ENCODE assay signal across 19 cellular contexts in the genomic region with DNA sequence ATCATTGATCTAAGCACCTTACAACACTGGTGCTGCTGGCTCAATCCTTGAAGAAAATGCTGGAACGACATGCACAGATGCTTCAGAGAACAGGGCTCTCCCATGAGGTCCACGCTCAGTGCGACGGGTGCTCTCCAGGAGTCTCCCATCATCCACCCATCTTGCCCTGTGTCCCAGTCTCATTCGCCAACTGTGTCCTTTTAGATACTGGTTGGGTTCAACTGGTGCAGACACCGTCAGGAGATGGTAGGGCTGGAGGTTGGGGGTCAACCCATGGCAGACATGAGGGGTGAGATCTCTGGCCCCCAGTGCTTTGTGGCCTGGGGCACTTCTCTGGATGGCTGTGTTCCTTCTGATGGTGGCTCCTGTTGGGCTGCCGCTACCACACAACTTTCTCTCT. TPM values are rescaled to one million over a fixed set of nuclear protein-coding genes. Genes with fewer than 3 reads are reported as not detected.
DNase-seq lines count a peak whose midpoint lies in the region; ATAC-seq and TF ChIP-seq lines count a peak whose summit lies in the region.
"Had no signal": no experiment of that assay in that cellular context is flagged by ENCODE, and none has a peak within 500 bp of the region (broad histone marks: within the 10 kb centered on the region; RNA-seq: fewer than 3 reads in every experiment).

No MANE protein-coding gene starts in this region.

- POLR2A ChIA-PET in MCF 10A (lab: Yijun Ruan, JAX): no interaction called here

- DNase-seq in breast epithelium (ENCODE audit: low spot score in 2 of 2) (no peak), MCF 10A (ENCODE audit: unreplicated experiment) (no peak), mesenteric fat pad (ENCODE audit: low spot score) (peak; percentile 71), spleen (peak; percentile 37), mesendoderm (no peak), C1 segment of cervical spinal cord (lab: John Stamatoyannopoulos, UW) (no peak)
- DNase-seq: BE2C; CD4-positive, CD25-positive, alpha-beta regulatory T cell; COR-L47; NCI-H1694; NCI-H2081 treated with DMSO at 0.1 percent for 48 hours; NCI-H2171 treated with DMSO at 0.1 percent for 48 hours; OCI-M1; SHP77 had no signal

- no peak overlapping the region for H3K23ac ChIP-seq in mesendoderm (ENCODE audit: low read length)

- no peak overlapping the region for H4K5ac ChIP-seq in mesendoderm (ENCODE audit: low read length)

- no peak overlapping the region for H3K18ac ChIP-seq in mesendoderm (ENCODE audit: low read length)

- no peak overlapping the region for H2BK5ac ChIP-seq in mesendoderm (ENCODE audit: low read length)

- H3K9me3 Mint-ChIP-seq in MCF 10A (ENCODE audit: unreplicated experiment): peaks cover 7% of the 10 kb centered on the region

- peak overlapping the region; percentile 20 to 75 for H3K27ac ChIP-seq in breast epithelium
- H3K27ac ChIP-seq in spleen: no peak overlapping the region
- no peak overlapping the region for H3K27ac ChIP-seq in mesendoderm (ENCODE audit: low read depth, low read length)
- H3K27ac ChIP-seq: A549 had no signal

- TF ChIP-seq POLR2A in breast epithelium (IDR thresholded peaks at IDR 0.05) (no peak), spleen (IDR thresholded peaks at IDR 0.05) (no peak)

- H3K27me3 Mint-ChIP-seq in MCF 10A (ENCODE audit: insufficient read depth, unreplicated experiment): peaks cover 45% of the 10 kb centered on the region

- no peak overlapping the region for H3K9ac ChIP-seq in mesendoderm (ENCODE audit: low read length)

- no peaks in the 10 kb centered on the region for H3K79me1 ChIP-seq in mesendoderm (ENCODE audit: low read length)

- H3K36me3 ChIP-seq in breast epithelium (no peaks in the 10 kb centered on the region), spleen (no peaks in the 10 kb centered on the region), mesendoderm (ENCODE audit: control insufficient read depth, insufficient read depth, low read length) (no peaks in the 10 kb centered on the region)
- H3K36me3 ChIP-seq: BE2C had no signal

- H3K4ac ChIP-seq in mesendoderm (ENCODE audit: low read depth, low read length): no peak overlapping the region

- no peak for ATAC-seq in GM19351 (IDR thresholded peaks at IDR 0.05; ENCODE audit: unreplicated experiment)

- no peak overlapping the region for H2BK120ac ChIP-seq in mesendoderm (ENCODE audit: low read depth, low read length)

- H3K4me3 Mint-ChIP-seq in MCF 10A (ENCODE audit: unreplicated experiment): no peak overlapping the region
- H3K4me3 Mint-ChIP-seq: CD4-positive, CD25-positive, alpha-beta regulatory T cell; IgD-negative memory B cell had no signal

- no peaks in the 10 kb centered on the region for H3K4me1 ChIP-seq in breast epithelium
- no peaks in the 10 kb centered on the region for H3K4me1 ChIP-seq in spleen
- no peaks in the 10 kb centered on the region for H3K4me1 ChIP-seq in mesendoderm (ENCODE audit: control insufficient read depth, low read depth, low read length)

- H3K4me3 ChIP-seq in breast epithelium (peak overlapping the region in 1 of 3 donors; percentile 13), spleen (no peak overlapping the region), mesendoderm (ENCODE audit: low read length) (no peak overlapping the region)
- H3K4me3 ChIP-seq: A549 had no signal

- H3K36me3 Mint-ChIP-seq in MCF 10A (ENCODE audit: insufficient read depth, unreplicated experiment): peaks cover 6% of the 10 kb centered on the region
- H3K36me3 Mint-ChIP-seq: CD4-positive, CD25-positive, alpha-beta regulatory T cell had no signal

- no peak overlapping the region for H3K4me2 ChIP-seq in mesendoderm (ENCODE audit: low read length)
- H3K4me2 ChIP-seq: A549 had no signal

- 85 to 92% (median 91%) methylated on average over 7 of the region's 7 CpGs for WGBS in spleen, 5 donors
- no CpG with 5 or more reads among the region's 7 CpGs for WGBS in mesendoderm (ENCODE audit: extremely low coverage, insufficient coverage, low lambda C conversion rate)

- intact Hi-C loops in breast epithelium (cut with DNase I; ENCODE audit: low total_unique reads): no loop called here
- intact Hi-C loops in MCF 10A (cut with micrococcal nuclease): no loop called here
- intact Hi-C loops in spleen (cut with DNase I; ENCODE audit: low total_unique reads): no loop called here

- CTCF ChIA-PET in MCF 10A (lab: Yijun Ruan, JAX): no interaction called here

- H3K56ac ChIP-seq in mesendoderm (ENCODE audit: low read length): no peak overlapping the region

- no peak overlapping the region for H2BK15ac ChIP-seq in mesendoderm (replicated peaks; ENCODE audit: low read depth)

- H3K27me3 ChIP-seq in breast epithelium: no peaks in the 10 kb centered on the region
- peaks cover 0 to 51% (median 0%) of the 10 kb centered on the region in 7 donors for H3K27me3 ChIP-seq in spleen (replicated peaks in 1 of 7)
- no peaks in the 10 kb centered on the region for H3K27me3 ChIP-seq in mesendoderm (ENCODE audit: insufficient read depth, low read length, poor library complexity)
- H3K27me3 ChIP-seq: BE2C had no signal

- H3K4me1 Mint-ChIP-seq in MCF 10A (ENCODE audit: insufficient read depth, unreplicated experiment): peaks cover 6% of the 10 kb centered on the region
- H3K4me1 Mint-ChIP-seq: CD4-positive, CD25-positive, alpha-beta regulatory T cell; IgD-negative memory B cell had no signal

- no peak overlapping the region for H4K8ac ChIP-seq in mesendoderm (ENCODE audit: low read depth, low read length)

- BruUV-seq in MCF 10A (replicated peaks; lab: Mats Ljungman, UMichigan): no TSS peak

- H3K9me3 ChIP-seq in breast epithelium: no peaks in the 10 kb centered on the region
- peaks cover 0 to 11% (median 0%) of the 10 kb centered on the region in 8 donors for H3K9me3 ChIP-seq in spleen
- H3K9me3 ChIP-seq: BE2C had no signal

- H2AK5ac ChIP-seq in mesendoderm (ENCODE audit: low read length): no peak overlapping the region

- no peaks in the 10 kb centered on the region for H3K79me2 ChIP-seq in mesendoderm (ENCODE audit: control insufficient read depth, insufficient read depth, low read length)

- H3K27ac Mint-ChIP-seq in MCF 10A (ENCODE audit: low read depth, unreplicated experiment): no peak overlapping the region
- H3K27ac Mint-ChIP-seq: CD4-positive, CD25-positive, alpha-beta regulatory T cell; IgD-negative memory B cell had no signal

- no peak for TF ChIP-seq CTCF in breast epithelium (IDR thresholded peaks at IDR 0.05)
- no peak for TF ChIP-seq CTCF in MCF 10A (IDR thresholded peaks at IDR 0.05; ENCODE audit: unreplicated experiment)
- no peak for TF ChIP-seq CTCF in spleen (IDR thresholded peaks at IDR 0.05 in 8 of 11, conservative IDR thresholded peaks at IDR 0.05 in 3 of 11)

RNA-seq across cellular contexts. Expression of a gene that starts 1.6 kb away (rescaled TPM):
- under 1 TPM in 2 of 3 donors, not detected in 1; 0.88 to 0.98 TPM for total RNA-seq in breast epithelium
- total RNA-seq in MCF 10A (2022): not detected in 2 replicates
- total RNA-seq in mesenteric fat pad: not detected
- under 1 TPM in 1 of 7 donors, not detected in 6; 0.95 TPM for total RNA-seq in spleen
- under 1 TPM in 2 of 3 donors, not detected in 1; 0.16 to 0.38 TPM for polyA plus RNA-seq in spleen
- polyA plus RNA-seq in mesendoderm (2013, experiment 1 of 2): not detected
- not detected for polyA plus RNA-seq in mesendoderm (2013, experiment 2 of 2)
- total RNA-seq: CD4-positive, CD25-positive, alpha-beta regulatory T cell; H4; RPMI7951 had no signal
- polyA plus RNA-seq: A549; CD4-positive, CD25-positive, alpha-beta regulatory T cell; IgD-negative memory B cell had no signal

RNA-seq across cellular contexts. Expression of a gene that starts 46.9 kb away (rescaled TPM):
- total RNA-seq in breast epithelium: 10 to 100 TPM; 14.8 to 21.3 (median 15.0) TPM
- total RNA-seq in MCF 10A (2022): not detected in 2 replicates
- 25.1 TPM for total RNA-seq in mesenteric fat pad
- total RNA-seq in spleen: 10 to 100 TPM; 16.8 to 52.8 (median 31.2) TPM
- 10 to 100 TPM in 2 of 3 donors, 1 to 10 TPM in 1; 9.2 to 14.1 (median 10.7) TPM for polyA plus RNA-seq in spleen
- 3.3 TPM for polyA plus RNA-seq in mesendoderm (2013, experiment 1 of 2)
- 3.7 TPM for polyA plus RNA-seq in mesendoderm (2013, experiment 2 of 2)
- total RNA-seq: H4 had no signal

Comparison
In these comparisons a context has a peak if more than half of its experiments do, and no peak if none do; other contexts are left out.
1. RNA of a gene that starts 46.9 kb away (total RNA-seq): 16.8 to 52.8 TPM in spleen, 25.1 TPM in mesenteric fat pad (single experiment) and 14.8 to 21.3 TPM in breast epithelium; not detected in MCF 10A; every median in the first group is over 10 times any median in the second.
2. DNase-seq: peak in mesenteric fat pad (single experiment) and spleen (single experiment); none in breast epithelium (0 of 2), MCF 10A (single experiment), mesendoderm (single experiment) and C1 segment of cervical spinal cord (0 of 14).
3. H3K27ac ChIP-seq: peak in breast epithelium (2 of 2); none in spleen (0 of 8) and mesendoderm (single experiment).